In the genomic region with DNA sequence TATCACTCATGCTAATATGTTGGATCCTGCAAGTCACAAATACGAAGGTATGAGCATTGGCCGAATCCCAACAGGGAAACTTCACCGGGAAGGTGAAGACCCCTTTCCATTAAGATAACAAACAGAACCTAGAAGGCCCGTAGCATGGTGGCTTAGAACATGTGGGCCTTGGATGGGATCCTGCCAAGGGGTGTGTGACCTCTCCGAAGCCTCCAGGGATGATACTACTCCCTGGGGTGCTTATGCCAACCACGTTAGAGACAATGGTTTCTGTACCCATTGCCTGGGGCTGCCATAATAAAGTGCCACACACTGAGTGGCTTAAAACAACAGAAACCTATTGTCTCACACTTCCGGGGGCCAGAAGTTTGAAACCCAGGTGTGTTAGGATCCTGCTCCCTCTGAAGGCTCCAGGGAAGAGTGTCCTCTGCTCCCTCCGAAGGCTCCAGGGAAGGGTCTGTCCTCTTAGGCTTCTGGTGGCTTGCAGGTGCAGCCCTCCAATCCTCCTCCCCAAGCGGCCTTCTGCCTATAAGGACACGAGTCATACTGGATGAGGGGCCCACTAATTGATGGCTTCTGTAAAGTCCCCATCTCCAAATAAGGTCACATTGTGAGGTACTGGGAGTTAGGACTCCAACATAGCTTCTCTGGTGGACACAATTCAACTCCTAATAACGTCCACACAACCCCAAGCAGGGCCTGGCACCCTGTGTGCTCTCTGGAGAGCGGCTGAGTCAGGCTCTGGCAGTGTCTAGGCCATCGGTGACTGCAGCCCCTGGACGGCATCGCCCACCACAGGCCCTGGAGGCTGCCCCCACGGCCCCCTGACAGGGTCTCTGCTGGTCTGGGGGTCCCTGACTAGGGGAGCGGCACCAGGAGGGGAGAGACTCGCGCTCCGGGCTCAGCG, we compare ENCODE assay signal across 8 cellular contexts. TPM values are rescaled to one million over a fixed set of nuclear protein-coding genes. Genes with fewer than 3 reads are reported as not detected.
A peak's percentile ranks its signal among the peaks of the same experiment; 100 is the strongest.
DNase-seq lines count a peak whose midpoint lies in the region; ATAC-seq, FAIRE-seq and TF ChIP-seq lines count a peak whose summit lies in the region.

No MANE protein-coding gene starts in this region.

- no peak for DNase-seq in activated naive CD4-positive, alpha-beta T cell treated with anti-CD3 and anti-CD28 coated beads, Interleukin-2, amount 50 U/mL, for 72 hours (ENCODE audit: low spot score in 2 of 2)
- DNase-seq in kidney epithelial cell (ENCODE audit: low read depth) (no peak), transverse colon (peak; percentile 14), H54 (ENCODE audit: insufficient read length, low spot score) (no peak), left colon (no peak)
- no peak for DNase-seq in activated CD8-positive, alpha-beta memory T cell treated with anti-CD3 and anti-CD28 coated beads, Interleukin-2, amount 50 U/mL, for 48 hours

- TF ChIP-seq EP300 in transverse colon (IDR thresholded peaks at IDR 0.05; ENCODE audit: low read depth) = no peak

- no peaks in the 10 kb centered on the region for H3K9me3 Mint-ChIP-seq in activated naive CD4-positive, alpha-beta T cell treated with anti-CD3 and anti-CD28 coated beads, Interleukin-2, amount 50 U/mL, for 72 hours

- H3K27ac ChIP-seq in BLaER1 (peak overlapping the region; percentile 84), transverse colon (peak overlapping the region; percentile 45 to 87 (median 80))

- H3K4me3 ChIP-seq in BLaER1 (peak overlapping the region; percentile 83), kidney epithelial cell (ENCODE audit: low read depth, low read length) (peak overlapping the region; percentile 54), transverse colon (peak overlapping the region; percentile 65 to 88 (median 78))

- H3K9me3 ChIP-seq in BLaER1 = no peaks in the 10 kb centered on the region
- H3K9me3 ChIP-seq in transverse colon = no peaks in the 10 kb centered on the region

- H3K4me1 ChIP-seq in BLaER1 (peaks cover 66% of the 10 kb centered on the region), transverse colon (peaks cover 5 to 15% (median 13%) of the 10 kb centered on the region in 4 donors)

- 92% methylated on average over 16 of the region's 21 CpGs; no CpG with 5 or more reads in 1 of the 2 donors for WGBS in transverse colon (ENCODE audit: low coverage in 1 of 2), 2 donors

- intact Hi-C loops in transverse colon (cut with DNase I; ENCODE audit: low total_unique reads) = no loop called here
- intact Hi-C loops in left colon (cut with DNase I, micrococcal nuclease) = no loop called here

- H4K20me1 ChIP-seq in BLaER1 = no peaks in the 10 kb centered on the region

- H3K27me3 ChIP-seq in BLaER1 = no peaks in the 10 kb centered on the region
- H3K27me3 ChIP-seq in kidney epithelial cell (ENCODE audit: control insufficient read depth, insufficient read depth, low read length) = no peaks in the 10 kb centered on the region
- no peaks in the 10 kb centered on the region for H3K27me3 ChIP-seq in transverse colon

- peak overlapping the region; percentile 91 for H3K4me2 ChIP-seq in BLaER1

- ATAC-seq in HG02763 (IDR thresholded peaks at IDR 0.05; ENCODE audit: unreplicated experiment) (peak; percentile 5), left colon (no peak)
- peak; percentile 0 to 1 for ATAC-seq in activated naive CD4-positive, alpha-beta T cell treated with anti-CD3 and anti-CD28 coated beads, Interleukin-2, amount 50 U/mL, for 72 hours

- no peak for FAIRE-seq in H54 (lab: Jason Lieb, UNC)

- in situ Hi-C loops in transverse colon (cut with MboI; ENCODE audit: low pct_ligation_motif_present in 1 of 4, low pct_unique_long_range_greater_than_20kb in 1 of 4, low sequenced_read_pairs in 3 of 4) = no loop called here

- TF ChIP-seq CTCF in kidney epithelial cell (IDR thresholded peaks at IDR 0.05; ENCODE audit: insufficient read depth, low read length, poor library complexity, severe bottlenecking) (no peak), transverse colon (IDR thresholded peaks at IDR 0.05) (no peak)

- peak overlapping the region; percentile 77 for H3K9ac ChIP-seq in BLaER1

- H3K36me3 ChIP-seq in BLaER1 (no peaks in the 10 kb centered on the region), kidney epithelial cell (ENCODE audit: control insufficient read depth, insufficient read depth, low read length) (no peaks in the 10 kb centered on the region), transverse colon (no peaks in the 10 kb centered on the region)

- TF ChIP-seq POLR2A in transverse colon (IDR thresholded peaks at IDR 0.05) = no peak
- TF ChIP-seq POLR2A in H54 (IDR thresholded peaks at IDR 0.05; ENCODE audit: low read depth, low read length) = no peak

- H3K36me3 Mint-ChIP-seq in activated naive CD4-positive, alpha-beta T cell treated with anti-CD3 and anti-CD28 coated beads, Interleukin-2, amount 50 U/mL, for 72 hours = peaks cover 0 to 3% of the 10 kb centered on the region in 2 donors

- H3K27ac Mint-ChIP-seq in activated naive CD4-positive, alpha-beta T cell treated with anti-CD3 and anti-CD28 coated beads, Interleukin-2, amount 50 U/mL, for 72 hours = peak overlapping the region in 1 of 2 donors; percentile 85

RNA-seq across cellular contexts. Expression of a gene that starts 1.0 kb away (rescaled TPM):
- total RNA-seq in activated naive CD4-positive, alpha-beta T cell treated with anti-CD3 and anti-CD28 coated beads, Interleukin-2, amount 50 U/mL, for 72 hours = 10 to 100 TPM; 26.9 to 27.7 TPM
- 36.1 and 37.5 TPM in 2 replicates for total RNA-seq in kidney epithelial cell
- total RNA-seq in transverse colon = 10 to 100 TPM in 2 of 4 donors, 1 to 10 TPM in 2; 6.6 to 28.9 (median 14.0) TPM
- 10 to 100 TPM; 15.3 to 16.1 TPM for total RNA-seq in left colon
